In the genomic region with DNA sequence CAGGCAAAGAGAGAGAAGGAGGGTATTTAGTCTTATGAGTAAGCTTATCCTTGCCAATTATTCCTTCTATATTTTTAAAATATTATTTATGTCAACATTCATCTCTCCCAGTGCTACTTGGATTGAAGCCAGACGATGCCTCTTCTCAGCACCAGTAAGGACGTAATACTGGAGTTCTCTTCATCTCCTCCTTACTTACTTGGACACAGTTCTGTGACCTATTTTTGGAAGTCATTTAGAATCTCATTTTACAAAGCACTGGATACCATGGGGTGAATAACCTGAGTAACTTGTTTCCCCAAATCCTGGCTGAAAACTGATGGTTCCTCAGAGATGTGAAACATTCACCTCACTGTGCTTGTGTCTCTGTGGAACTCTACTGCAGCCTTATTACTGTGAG, we compare ENCODE assay signal across 21 cellular contexts.
"Had no signal": no experiment of that assay in that cellular context is flagged by ENCODE, and none has a peak within 500 bp of the region (broad histone marks: within the 10 kb centered on the region; RNA-seq: fewer than 3 reads in every experiment).

No MANE protein-coding gene starts in this region.

- H3K36me3 ChIP-seq: SJCRH30 had no signal

- H3K4me1 ChIP-seq: SJCRH30 had no signal

- ATAC-seq: SK-N-SH treated with all-trans-retinoic acid at 6 μM for 48 hours had no signal

- FAIRE-seq: HTR-8/SVneo, RCC 7860 had no signal

- H3K27ac ChIP-seq: HL-60, SJCRH30 had no signal

- H3K9me3 ChIP-seq: SJCRH30 had no signal

- H3K4me3 ChIP-seq: SJCRH30 had no signal

- DNase-seq: KBM-7, NCI-H1092, NCI-H1105 treated with DMSO at 0.1 percent for 48 hours, NCI-H1417 treated with DMSO at 0.1 percent for 48 hours, NCI-H146, NCI-H1694 treated with DMSO at 0.1 percent for 48 hours, NCI-H1930, NCI-H2081, NCI-H226, NCI-H446, NCI-H510A, NCI-H524 treated with DMSO at 0.1 percent for 48 hours, NCI-H69, NCI-H774, RPMI8226, SHP77, SJCRH30 had no signal
